8 cellular contexts compared by ENCODE assay signal in genomic region chr3:36993326-36994283, GRCh38.
DNase-seq lines count a peak whose midpoint lies in the region; ATAC-seq and FAIRE-seq lines count a peak whose summit lies in the region.

MLH1 (plus strand) TSS chr3:36993518; CDS start chr3:36993548, 30 bp downstream.

- ATAC-seq in HG03457 (IDR thresholded peaks at IDR 0.05; ENCODE audit: unreplicated experiment) = peak; percentile 89

- peak; percentile 57 for DNase-seq in GM19239 (ENCODE audit: insufficient read length, low spot score)
- DNase-seq in activated CD4-positive, alpha-beta T cell treated with anti-CD3 and anti-CD28 coated beads for 48 hours = peak; percentile 99
- DNase-seq in effector CD4-positive, alpha-beta T cell = peak; percentile 92
- DNase-seq in medulla oblongata (ENCODE audit: extremely low spot score) = peak; percentile 100
- peak; percentile 96 for DNase-seq in stimulated activated CD8-positive, alpha-beta memory T cell treated with anti-CD3 and anti-CD28 coated beads, Interleukin-12 subunit alpha, Interleukin-12 subunit beta, amount 100 ng/mL, for 4 hours (ENCODE audit: low read depth)
- no peak for DNase-seq in SKM-1 (lab: John Stamatoyannopoulos, UW; ENCODE audit: unreplicated experiment)

- peak; percentile 100 for FAIRE-seq in GM19239 (lab: Jason Lieb, UNC)

- peaks cover 73% of the 10 kb centered on the region for H3K79me2 ChIP-seq in ACC112 (ENCODE audit: control insufficient read depth, insufficient read depth, low read length, unreplicated experiment)

- H3K4me3 ChIP-seq in ACC112 (ENCODE audit: low read depth, low read length) = peak within 1 kb of the TSS; percentile 96

- peak within 1 kb of the TSS; percentile 92 for H3K27ac ChIP-seq in ACC112 (ENCODE audit: low read depth, low read length)

- H2AFZ ChIP-seq in ACC112 (ENCODE audit: low read length, unreplicated experiment) = peak within 1 kb of the TSS; percentile 72

- H3K27me3 ChIP-seq in ACC112 (ENCODE audit: insufficient read depth, low read length) = no peaks in the 10 kb centered on the region

- H3K36me3 ChIP-seq in ACC112 (ENCODE audit: insufficient read depth, low read length) = peaks cover 52% of the 10 kb centered on the region

- H3K4me1 ChIP-seq in ACC112 (ENCODE audit: control insufficient read depth, insufficient read depth, low read length, unreplicated experiment) = peaks cover 34% of the 10 kb centered on the region
